Comparison of ENCODE assay signal across 1 cellular context in the genomic region with DNA sequence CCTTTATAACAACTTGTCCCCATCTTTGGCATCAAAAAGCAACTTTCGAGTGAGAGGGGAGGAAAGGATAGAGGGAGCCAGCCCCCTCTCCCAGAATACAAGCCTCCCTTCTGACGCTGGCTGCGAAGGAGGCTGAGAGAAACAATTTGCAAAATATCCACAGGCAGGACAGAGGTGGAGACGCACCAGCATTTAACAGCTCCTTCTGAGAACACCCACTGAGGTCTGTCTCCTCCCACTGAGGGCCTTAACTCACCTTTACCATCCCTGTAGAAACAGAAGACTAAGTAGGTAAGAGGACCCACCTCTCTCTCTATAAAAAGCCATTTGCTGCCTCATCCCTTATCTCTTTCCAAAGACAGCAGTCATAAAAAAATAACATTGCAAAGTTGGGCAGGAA.
TF ChIP-seq lines count a peak whose summit lies in the region.

No MANE protein-coding gene starts in this region.

TF ChIP-seq in H1, 55 proteins besides CTCF, POLR2A, EP300 and RAD21:
- TF ChIP-seq KDM4A (IDR thresholded peaks at IDR 0.05; ENCODE audit: low read depth, low read length, severe bottlenecking) (no peak), TEAD4 (IDR thresholded peaks at IDR 0.05; ENCODE audit: low read depth, low read length) (no peak)
